Comparison of ENCODE assay signal across 9 cellular contexts in the genomic region with DNA sequence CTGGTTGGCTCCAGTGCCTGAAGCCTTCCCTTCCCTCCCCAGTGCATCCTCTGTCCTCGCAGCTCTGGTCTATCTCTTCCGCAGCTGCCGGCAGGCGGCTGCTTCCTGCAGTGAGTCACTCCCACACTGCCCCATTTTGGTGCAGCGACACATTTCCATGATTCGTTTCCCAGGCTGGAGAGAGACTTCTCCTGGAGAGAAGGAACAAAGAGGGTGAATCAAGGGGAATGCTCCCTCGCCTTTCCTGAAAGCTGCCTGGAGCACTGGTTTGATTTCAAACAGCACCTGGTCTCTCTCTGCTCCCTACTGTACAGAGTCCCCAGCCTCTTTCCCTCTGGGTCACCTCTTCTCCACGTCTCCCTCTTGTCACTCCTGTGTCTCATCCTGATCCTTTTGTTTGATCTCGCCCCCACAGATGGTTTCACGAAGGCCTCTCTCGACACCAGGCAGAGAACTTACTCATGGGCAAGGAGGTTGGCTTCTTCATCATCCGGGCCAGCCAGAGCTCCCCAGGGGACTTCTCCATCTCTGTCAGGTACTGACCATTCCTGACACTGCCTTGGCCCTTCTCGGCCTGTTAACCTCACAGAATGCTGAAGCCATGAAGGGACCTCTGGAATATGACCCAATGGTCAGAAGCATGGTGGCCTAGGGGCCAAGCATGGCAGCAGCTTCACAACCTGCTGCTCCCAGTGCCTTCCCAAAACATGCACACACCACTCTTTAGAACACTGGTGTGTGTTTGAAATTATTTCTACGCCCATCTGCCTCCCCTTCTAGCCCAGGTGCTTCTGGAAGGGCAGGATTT. TPM values are rescaled to one million over a fixed set of nuclear protein-coding genes. Genes with fewer than 3 reads are reported as not detected.
DNase-seq lines count a peak whose midpoint lies in the region; ATAC-seq, FAIRE-seq and TF ChIP-seq lines count a peak whose summit lies in the region.
"Had no signal": no experiment of that assay in that cellular context is flagged by ENCODE, and none has a peak within 500 bp of the region (broad histone marks: within the 10 kb centered on the region; RNA-seq: fewer than 3 reads in every experiment).

A gene (plus strand): TSS at position 758 of the 808 bp plus-strand sequence. CDS start 3,978 bp downstream, outside the sequence.

- H3K4me3 ChIP-seq in GM12875 (ENCODE audit: low read depth, low read length): no peak within 1 kb of the TSS
- H3K4me3 ChIP-seq in RWPE2 (ENCODE audit: severe bottlenecking): no peak within 1 kb of the TSS
- H3K4me3 ChIP-seq in GM12878: peak within 1 kb of the TSS; percentile 33; the same call in 1 of the 2 replicates
- H3K4me3 ChIP-seq in right lobe of liver: no peak within 1 kb of the TSS
- no peak within 1 kb of the TSS for H3K4me3 ChIP-seq in thyroid gland (replicated peaks in 1 of 3)

- POLR2A ChIA-PET in GM12878 (lab: Charles Lee): no interaction called here

- TF ChIP-seq RAD21 in GM12878 (IDR thresholded peaks at IDR 0.05; ENCODE audit: insufficient read depth, low read depth, low read length): no peak

- H3K9me3 ChIP-seq in RWPE2 (ENCODE audit: severe bottlenecking): no peaks in the 10 kb centered on the region
- H3K9me3 ChIP-seq in GM12878 (replicated peaks; ENCODE audit: control insufficient read depth, insufficient read depth, low read length): peaks cover 6% of the 10 kb centered on the region; the same call in 2 of the 3 replicates
- H3K9me3 ChIP-seq in right lobe of liver: no peaks in the 10 kb centered on the region
- no peaks in the 10 kb centered on the region for H3K9me3 ChIP-seq in thyroid gland

- RAD21 ChIA-PET in GM12878 (lab: Charles Lee; ENCODE audit: unreplicated experiment): no interaction called here

- TF ChIP-seq POLR2A in GM12878 (IDR thresholded peaks at IDR 0.05; ENCODE audit: low read depth, low read length) (no peak), right lobe of liver (IDR thresholded peaks at IDR 0.05) (no peak), thyroid gland (IDR thresholded peaks at IDR 0.05) (no peak)

- H2AFZ ChIP-seq in GM12878 (ENCODE audit: control insufficient read depth, low read depth, low read length): no peak within 1 kb of the TSS

- ATAC-seq in RWPE2 (ENCODE audit: low read depth) (peak; percentile 79), GM12878 (no peak), right lobe of liver (peak in 3 of 4 donors; percentile 22 to 57 (median 54)), HG03460 (IDR thresholded peaks at IDR 0.05; ENCODE audit: unreplicated experiment) (no peak)
- ATAC-seq: Panc1 had no signal

- H3K36me3 ChIP-seq in RWPE2 (ENCODE audit: low read depth) (no peaks in the 10 kb centered on the region), GM12878 (ENCODE audit: control insufficient read depth in 2 of 2, insufficient read depth in 2 of 2, low read length in 1 of 2) (peaks cover 35 to 41% of the 10 kb centered on the region in 2 experiments; a peak in 3 of 4 replicates), right lobe of liver (no peaks in the 10 kb centered on the region), thyroid gland (no peaks in the 10 kb centered on the region)

- no peaks in the 10 kb centered on the region for H3K27me3 ChIP-seq in RWPE2 (ENCODE audit: insufficient read depth, poor library complexity, severe bottlenecking)
- no peaks in the 10 kb centered on the region for H3K27me3 ChIP-seq in GM12878 (replicated peaks in 1 of 2; ENCODE audit: control insufficient read depth in 2 of 2, insufficient read depth in 2 of 2, low read length in 1 of 2)
- no peaks in the 10 kb centered on the region for H3K27me3 ChIP-seq in right lobe of liver
- no peaks in the 10 kb centered on the region for H3K27me3 ChIP-seq in thyroid gland

- H3K9ac ChIP-seq in GM12878 (ENCODE audit: control insufficient read depth, insufficient read depth, low read length): no peak within 1 kb of the TSS

- peak within 1 kb of the TSS; percentile 52 for H3K4me2 ChIP-seq in GM12878 (ENCODE audit: control insufficient read depth, insufficient read depth)

- H3K27ac ChIP-seq in RWPE2 (ENCODE audit: poor library complexity, severe bottlenecking) (peak within 1 kb of the TSS; percentile 41), GM12878 (ENCODE audit: control insufficient read depth, insufficient read depth) (no peak within 1 kb of the TSS; the same call in 1 of the 2 replicates), right lobe of liver (no peak within 1 kb of the TSS), thyroid gland (no peak within 1 kb of the TSS)

- CTCF ChIA-PET in GM12878 (lab: Yijun Ruan, JAX): no interaction called here

- peaks cover 7% of the 10 kb centered on the region; the same call in 1 of the 2 replicates for H4K20me1 ChIP-seq in GM12878 (ENCODE audit: control insufficient read depth, insufficient read depth)

- DNase-seq in RWPE2 (ENCODE audit: low spot score) (no peak), GM12878 (ENCODE audit: low read depth, low spot score) (no peak), right lobe of liver (no peak), thyroid gland (no peak), NCI-H2081 treated with DMSO at 0.1 percent for 48 hours (lab: John Stamatoyannopoulos, UW) (no peak), NCI-H2171 (lab: John Stamatoyannopoulos, UW) (no peak)

- 97% methylated on average over 13 of the region's 14 CpGs for WGBS in GM12878 (ENCODE audit: insufficient coverage, insufficient replicate concordance, low lambda C conversion rate, missing lambda C conversion rate)
- 50% methylated on average over 11 of the region's 14 CpGs for WGBS in right lobe of liver (ENCODE audit: insufficient coverage, low coverage, low lambda C conversion rate, missing lambda C conversion rate)
- 79 to 84% methylated on average over 14 of the region's 14 CpGs for WGBS in thyroid gland, 2 donors

- H3K4me1 ChIP-seq in RWPE2 (ENCODE audit: insufficient read depth, poor library complexity, severe bottlenecking) (peaks cover 9% of the 10 kb centered on the region), GM12878 (ENCODE audit: control insufficient read depth, insufficient read depth, low read length) (peaks cover 50% of the 10 kb centered on the region), right lobe of liver (no peaks in the 10 kb centered on the region), thyroid gland (peaks cover 6 to 8% of the 10 kb centered on the region in 2 donors)

- no peak for TF ChIP-seq EP300 in GM12878 (IDR thresholded peaks at IDR 0.05; ENCODE audit: borderline replicate concordance in 1 of 2, control insufficient read depth in 1 of 2, low read depth in 2 of 2, low read length in 2 of 2)

- SMC1A ChIA-PET in GM12878 (lab: Charles Lee; ENCODE audit: uncharacterized antibody, unreplicated experiment): interaction anchor here (0.6 to 1.8 kb wide), 2 partner anchors 27 to 65 kb away, joined by 3 to 4 read pairs; no protein-coding TSS in a partner anchor

- in situ Hi-C loops in GM12878 (cut with MboI): no loop called here

- FAIRE-seq in GM12878 (lab: Jason Lieb, UNC): no peak

- H3K79me2 ChIP-seq in GM12878 (ENCODE audit: control insufficient read depth, insufficient read depth, low read length): 0 out of 2 replicates have a peak, but pooled peaks cover 2% of the 10 kb centered on the region

- no TSS peak for BruUV-seq in GM12878 (replicated peaks; lab: Mats Ljungman, UMichigan)

- intact Hi-C loops in GM12878 (cut with micrococcal nuclease; ENCODE audit: unreplicated experiment) (loop anchor here (5.0 kb wide), 1 partner anchor 48 kb away; no protein-coding TSS in a partner anchor), right lobe of liver (cut with DNase I) (no loop called here), thyroid gland (cut with DNase I) (no loop called here)

- 0 out of 2 replicates have a peak, but pooled peaks have one; percentile 2 for TF ChIP-seq CTCF in GM12875 (IDR thresholded peaks at IDR 0.05; ENCODE audit: borderline replicate concordance, insufficient read depth, low read depth, low read length)
- TF ChIP-seq CTCF in RWPE2 (IDR thresholded peaks at IDR 0.05; ENCODE audit: poor library complexity, severe bottlenecking): peak; percentile 24
- TF ChIP-seq CTCF in GM12878 (IDR thresholded peaks at IDR 0.05 in 2 of 3, conservative IDR thresholded peaks at IDR 0.05 in 1 of 3; ENCODE audit: control insufficient read depth in 2 of 3, extremely low read depth in 1 of 3, insufficient read depth in 1 of 3, low read depth in 3 of 3, low read length in 3 of 3): no peak
- TF ChIP-seq CTCF in right lobe of liver (IDR thresholded peaks at IDR 0.05): peak in 1 of 4 donors; percentile 10
- TF ChIP-seq CTCF in thyroid gland (IDR thresholded peaks at IDR 0.05): no peak

TF ChIP-seq in GM12878, 131 proteins besides CTCF, POLR2A, EP300 and RAD21 (continues in another document):
- TF ChIP-seq SMC3 (IDR thresholded peaks at IDR 0.05; ENCODE audit: borderline replicate concordance, low read length): no peak
- no peak for TF ChIP-seq RFX5 (IDR thresholded peaks at IDR 0.05; ENCODE audit: low read depth, low read length)
- no peak for TF ChIP-seq STAT3 (IDR thresholded peaks at IDR 0.05; ENCODE audit: low read depth, low read length)
- no peak for TF ChIP-seq IKZF1 (conservative IDR thresholded peaks at IDR 0.05)

RNA-seq across cellular contexts. Expression of the gene that starts here (rescaled TPM):
- 59.4 and 63.4 TPM in 2 replicates for total RNA-seq in GM12878 (2013; cell fraction: nucleolus; rRNA removed)
- 1.5 and 2.1 TPM in 2 replicates for total RNA-seq in GM12878 (2014; rRNA removed)
- 2.6 and 2.7 TPM in 2 replicates for total RNA-seq in GM12878 (2014; rRNA removed; fragmentation: Illumina TruSeq; extraction: Trizol)
- total RNA-seq in GM12878 (2021): 1.6 and 2.2 TPM in 2 replicates
- polyA plus RNA-seq in GM12878 (2011; ENCODE audit: low read depth): 0.21 TPM
- polyA plus RNA-seq in GM12878 (2011; rRNA removed): 2.9 and 3.7 TPM in 2 replicates
- polyA plus RNA-seq in GM12878 (2011; cell fraction: cytosol; rRNA removed): 0.75 and 0.79 TPM in 2 replicates
- 3.0 and 3.5 TPM in 2 replicates for polyA plus RNA-seq in GM12878 (2011; cell fraction: nucleus; rRNA removed)
- 0.31 and 0.35 TPM in 2 replicates for polyA plus RNA-seq in GM12878 (2012)
- polyA plus RNA-seq in GM12878 (2014; fragmentation: Illumina TruSeq; extraction: Trizol): 0.14 and 0.87 TPM in 2 replicates
- 1 to 10 TPM in 1 of 2 experiments, under 1 TPM in 1; 0.33 to 1.6 TPM for polyA plus RNA-seq in GM12878 (2014; fragmentation: Nextera tagmentation; extraction: Ambion mirVana)
- polyA plus RNA-seq in GM12878 (2014; rRNA removed): 1.3 TPM in 2 replicates
- 1 to 10 TPM; 1.6 to 2.0 TPM for polyA plus RNA-seq in GM12878 (2016; fragmentation: Nextera tagmentation; extraction: Ambion mirVana)
- 3.3 and 3.4 TPM in 2 replicates for polyA minus RNA-seq in GM12878 (2011; rRNA and poly(A)+ RNA removed)
- polyA minus RNA-seq in GM12878 (2011; cell fraction: cytosol; rRNA and poly(A)+ RNA removed): not detected in 2 replicates
- polyA minus RNA-seq in GM12878 (2011; cell fraction: nucleus; rRNA and poly(A)+ RNA removed): 2.7 and 4.8 TPM in 2 replicates
- under 1 TPM in 1 of 6 experiments, not detected in 5; 0.20 TPM for total RNA-seq in right lobe of liver
- total RNA-seq in thyroid gland: under 1 TPM in 1 of 4 donors, not detected in 3; 0.59 TPM

Comparison
In these comparisons a context has a peak if more than half of its experiments do, and no peak if none do; other contexts are left out.
1. Peak in ATAC-seq in right lobe of liver; RNA of the gene not detected or under 1 TPM.
2. CTCF ChIP-seq: peak in GM12875 (single experiment) and RWPE2 (single experiment); none in GM12878 (0 of 3) and thyroid gland (0 of 6).